In the genomic region with DNA sequence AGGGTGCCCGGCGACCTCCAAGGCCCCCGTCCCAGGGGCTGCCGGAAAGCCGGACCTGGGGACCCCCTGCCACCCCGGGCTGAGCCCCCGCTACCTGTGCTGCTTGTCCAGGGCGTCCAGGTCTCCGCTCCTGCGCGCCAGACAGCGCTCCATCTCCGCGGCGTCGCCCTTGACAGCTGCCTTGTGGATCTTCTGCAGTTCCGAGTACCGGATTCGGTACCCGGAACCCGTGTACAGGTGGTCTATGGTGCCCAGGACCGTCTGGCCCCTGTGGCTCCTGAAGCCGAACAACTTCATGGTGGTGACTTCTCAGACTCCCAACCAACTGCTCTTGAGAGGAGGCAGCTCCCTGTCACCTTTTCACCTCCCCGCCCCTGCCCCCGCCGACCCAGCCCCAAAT, we compare ENCODE assay signal across 8 cellular contexts.
DNase-seq lines count a peak whose midpoint lies in the region; ATAC-seq and TF ChIP-seq lines count a peak whose summit lies in the region.
"Not testable (repeated sequence)": the region's sequence is repeated elsewhere in the genome, so short reads cannot be mapped to it uniquely, and the experiment has no call there.

No MANE protein-coding gene starts in this region.

- not testable (repeated sequence) for TF ChIP-seq EP300 in suprapubic skin (IDR thresholded peaks at IDR 0.05)

- not testable (repeated sequence) for TF ChIP-seq CTCF in suprapubic skin (IDR thresholded peaks at IDR 0.05)

- H3K27ac ChIP-seq in CD8-positive, alpha-beta memory T cell (ENCODE audit: low read depth, low read length); duodenal mucosa (ENCODE audit: low read depth, low read length); suprapubic skin: not testable (repeated sequence)

- not testable (repeated sequence) for H3K27me3 ChIP-seq in CD8-positive, alpha-beta memory T cell (ENCODE audit: insufficient read depth, low read length, poor library complexity, severe bottlenecking); MG63; duodenal mucosa (ENCODE audit: control insufficient read depth in 1 of 2, insufficient read depth in 2 of 2, low read length in 2 of 2); suprapubic skin

- not testable (repeated sequence) for H3K9me3 ChIP-seq in CD8-positive, alpha-beta memory T cell (ENCODE audit: low read length); MG63; duodenal mucosa (ENCODE audit: control insufficient read depth in 1 of 2, low read length in 2 of 2); suprapubic skin

- H3K9me3 Mint-ChIP-seq in CD8-positive, alpha-beta memory T cell; activated T-cell treated with anti-CD3 and anti-CD28 coated beads, Interleukin-2, amount 50 U/mL, for 4 hours; memory B cell: not testable (repeated sequence)

- peak overlapping the region in 5 of 8 donors; percentile 46 to 96 (median 61) for H3K27ac Mint-ChIP-seq in CD8-positive, alpha-beta memory T cell
- peak overlapping the region; percentile 82 for H3K27ac Mint-ChIP-seq in memory B cell

- not testable (repeated sequence) for H3K27me3 Mint-ChIP-seq in CD8-positive, alpha-beta memory T cell; activated T-cell treated with anti-CD3 and anti-CD28 coated beads, Interleukin-2, amount 50 U/mL, for 4 hours (ENCODE audit: low read depth); memory B cell

- WGBS in suprapubic skin, result 50% methylated on average over 14 of the region's 26 CpGs

- CTCF ChIA-PET in CD8-positive, alpha-beta memory T cell (lab: Charles Lee), result not testable (repeated sequence)

- not testable (repeated sequence) for H3K4me1 ChIP-seq in CD8-positive, alpha-beta memory T cell (ENCODE audit: insufficient read depth, low read length); duodenal mucosa (ENCODE audit: control insufficient read depth in 1 of 2, insufficient read depth in 2 of 2, low read length in 2 of 2); suprapubic skin

- not testable (repeated sequence) for TF ChIP-seq POLR2A in suprapubic skin (IDR thresholded peaks at IDR 0.05)

- DNase-seq in CD8-positive, alpha-beta memory T cell; MG63; activated T-cell treated with anti-CD3 and anti-CD28 coated beads, Interleukin-2, amount 50 U/mL, for 4 hours; memory B cell (ENCODE audit: low spot score in 2 of 2): not testable (repeated sequence)
- peak in 1 of 2 donors; percentile 74 for DNase-seq in suprapubic skin (ENCODE audit: low spot score in 2 of 2)

- H3K4me1 Mint-ChIP-seq in CD8-positive, alpha-beta memory T cell; activated T-cell treated with anti-CD3 and anti-CD28 coated beads, Interleukin-2, amount 50 U/mL, for 4 hours (ENCODE audit: low read depth); memory B cell: not testable (repeated sequence)

- not testable (repeated sequence) for H3K4me3 ChIP-seq in CD8-positive, alpha-beta memory T cell (ENCODE audit: low read length)
- H3K4me3 ChIP-seq in MG63, result peak overlapping the region; percentile 45
- peak overlapping the region; percentile 40 to 43 for H3K4me3 ChIP-seq in duodenal mucosa (ENCODE audit: low read depth in 1 of 2, low read length in 2 of 2)
- peak overlapping the region; percentile 37 for H3K4me3 ChIP-seq in suprapubic skin

- H3K36me3 Mint-ChIP-seq in CD8-positive, alpha-beta memory T cell; activated T-cell treated with anti-CD3 and anti-CD28 coated beads, Interleukin-2, amount 50 U/mL, for 4 hours (ENCODE audit: insufficient read depth); memory B cell: not testable (repeated sequence)

- peak overlapping the region in 5 of 7 donors; percentile 83 to 94 (median 89) for H3K4me3 Mint-ChIP-seq in CD8-positive, alpha-beta memory T cell
- H3K4me3 Mint-ChIP-seq in activated T-cell treated with anti-CD3 and anti-CD28 coated beads, Interleukin-2, amount 50 U/mL, for 4 hours, result peak overlapping the region; percentile 51
- H3K4me3 Mint-ChIP-seq in memory B cell, result peak overlapping the region; percentile 92

- H3K36me3 ChIP-seq in CD8-positive, alpha-beta memory T cell (ENCODE audit: insufficient read depth, low read length); MG63; duodenal mucosa (ENCODE audit: control insufficient read depth in 1 of 2, insufficient read depth in 2 of 2, low read length in 2 of 2); suprapubic skin: not testable (repeated sequence)

- not testable (repeated sequence) for H3K9ac ChIP-seq in duodenal mucosa (ENCODE audit: low read depth in 1 of 2, low read length in 2 of 2)

- POLR2A ChIA-PET in CD8-positive, alpha-beta memory T cell (lab: Charles Lee), result not testable (repeated sequence)

- ATAC-seq in GM19324 (IDR thresholded peaks at IDR 0.05; ENCODE audit: low FRiP score, unreplicated experiment), result peak; percentile 12
- ATAC-seq in HG02763 (IDR thresholded peaks at IDR 0.05; ENCODE audit: unreplicated experiment), result peak; percentile 9
- ATAC-seq in activated T-cell treated with anti-CD3 and anti-CD28 coated beads, Interleukin-2, amount 50 U/mL, for 4 hours, result peak; percentile 28 to 30
- peak; percentile 14 for ATAC-seq in memory B cell (ENCODE audit: low read depth)
